1 cellular context compared by ENCODE assay signal in genomic region chr3:186511245-186511644, GRCh38.
TF ChIP-seq lines count a peak whose summit lies in the region.

No MANE protein-coding gene starts in this region.

TF ChIP-seq in GM23338, 12 proteins besides CTCF, POLR2A, EP300 and RAD21 (continued from another document):
- TF ChIP-seq ZNF462 (CRISPR knock-in tag; IDR thresholded peaks at IDR 0.05) = no peak
